ENCODE assay signal across 8 cellular contexts in genomic region chr11:66958956-66959274, GRCh38. TPM values are rescaled to one million over a fixed set of nuclear protein-coding genes. Genes with fewer than 3 reads are reported as not detected.
DNase-seq lines count a peak whose midpoint lies in the region; ATAC-seq, FAIRE-seq and TF ChIP-seq lines count a peak whose summit lies in the region.

No MANE protein-coding gene starts in this region.

- H3K27ac Mint-ChIP-seq in activated CD8-positive, alpha-beta memory T cell treated with anti-CD3 and anti-CD28 coated beads, Interleukin-2, amount 10 ng/mL, durations not matched to agents 7 days and 5 days: peak overlapping the region; percentile 69
- H3K27ac Mint-ChIP-seq in activated naive CD8-positive, alpha-beta T cell treated with anti-CD3 and anti-CD28 coated beads, Interleukin-2, amount 50 U/mL, for 24 hours: peak overlapping the region; percentile 97

- no peaks in the 10 kb centered on the region for H3K9me3 Mint-ChIP-seq in activated CD8-positive, alpha-beta memory T cell treated with anti-CD3 and anti-CD28 coated beads, Interleukin-2, amount 10 ng/mL, durations not matched to agents 7 days and 5 days (ENCODE audit: low read depth)
- no peaks in the 10 kb centered on the region for H3K9me3 Mint-ChIP-seq in activated naive CD8-positive, alpha-beta T cell treated with anti-CD3 and anti-CD28 coated beads, Interleukin-2, amount 50 U/mL, for 24 hours

- no peak for TF ChIP-seq EP300 in suprapubic skin (IDR thresholded peaks at IDR 0.05)

- peak overlapping the region; percentile 78 for H3K4me3 Mint-ChIP-seq in activated CD8-positive, alpha-beta memory T cell treated with anti-CD3 and anti-CD28 coated beads, Interleukin-2, amount 10 ng/mL, durations not matched to agents 7 days and 5 days
- H3K4me3 Mint-ChIP-seq in activated naive CD8-positive, alpha-beta T cell treated with anti-CD3 and anti-CD28 coated beads, Interleukin-2, amount 50 U/mL, for 24 hours: peak overlapping the region; percentile 78

- H3K27me3 Mint-ChIP-seq in activated CD8-positive, alpha-beta memory T cell treated with anti-CD3 and anti-CD28 coated beads, Interleukin-2, amount 10 ng/mL, durations not matched to agents 7 days and 5 days: peaks cover 9% of the 10 kb centered on the region
- H3K27me3 Mint-ChIP-seq in activated naive CD8-positive, alpha-beta T cell treated with anti-CD3 and anti-CD28 coated beads, Interleukin-2, amount 50 U/mL, for 24 hours: peaks cover 1% of the 10 kb centered on the region

- H3K4me1 ChIP-seq in suprapubic skin: peaks cover 26% of the 10 kb centered on the region

- CTCF ChIA-PET in activated CD8-positive, alpha-beta memory T cell treated with anti-CD3 and anti-CD28 coated beads, Interleukin-2, amount 10 ng/mL, durations not matched to agents 7 days and 5 days (lab: Charles Lee): interaction anchor here (0.9 to 1.3 kb wide), 4 partner anchors 12 to 209 kb away, joined by 3 to 5 read pairs (median 3); no protein-coding TSS in a partner anchor

- no peaks in the 10 kb centered on the region for H3K36me3 Mint-ChIP-seq in activated CD8-positive, alpha-beta memory T cell treated with anti-CD3 and anti-CD28 coated beads, Interleukin-2, amount 10 ng/mL, durations not matched to agents 7 days and 5 days
- H3K36me3 Mint-ChIP-seq in activated naive CD8-positive, alpha-beta T cell treated with anti-CD3 and anti-CD28 coated beads, Interleukin-2, amount 50 U/mL, for 24 hours (ENCODE audit: low read depth): no peaks in the 10 kb centered on the region

- TF ChIP-seq POLR2A in suprapubic skin (IDR thresholded peaks at IDR 0.05) (no peak), GM12892 (IDR thresholded peaks at IDR 0.05; ENCODE audit: low read depth, low read length) (no peak)

- no peak for DNase-seq in activated CD8-positive, alpha-beta memory T cell treated with anti-CD3 and anti-CD28 coated beads, Interleukin-2, amount 10 ng/mL, durations not matched to agents 7 days and 5 days
- no peak for DNase-seq in activated CD8-positive, alpha-beta memory T cell treated with anti-CD3 and anti-CD28 coated beads for 24 hours
- no peak for DNase-seq in activated naive CD8-positive, alpha-beta T cell treated with anti-CD3 and anti-CD28 coated beads, Interleukin-2, amount 50 U/mL, for 24 hours
- DNase-seq in suprapubic skin (ENCODE audit: low spot score in 2 of 2) (no peak), GM12892 (ENCODE audit: insufficient read length) (no peak), NCI-H2081 treated with DMSO at 0.1 percent for 48 hours (lab: John Stamatoyannopoulos, UW) (no peak)

- no peaks in the 10 kb centered on the region for H3K36me3 ChIP-seq in suprapubic skin

- ATAC-seq in activated CD8-positive, alpha-beta memory T cell treated with anti-CD3 and anti-CD28 coated beads, Interleukin-2, amount 10 ng/mL, durations not matched to agents 7 days and 5 days: no peak
- peak; percentile 25 for ATAC-seq in activated naive CD8-positive, alpha-beta T cell treated with anti-CD3 and anti-CD28 coated beads, Interleukin-2, amount 50 U/mL, for 24 hours
- ATAC-seq in GM19455 (IDR thresholded peaks at IDR 0.05; ENCODE audit: unreplicated experiment): no peak

- FAIRE-seq in GM12892 (lab: Jason Lieb, UNC): no peak

- H3K4me3 ChIP-seq in suprapubic skin: peak overlapping the region; percentile 86

- TF ChIP-seq CTCF in suprapubic skin (IDR thresholded peaks at IDR 0.05): no peak

- no peaks in the 10 kb centered on the region for H3K27me3 ChIP-seq in layer of hippocampus (ENCODE audit: control insufficient read depth, insufficient read depth, low read length)
- H3K27me3 ChIP-seq in suprapubic skin: no peaks in the 10 kb centered on the region

- H3K9me3 ChIP-seq in suprapubic skin: no peaks in the 10 kb centered on the region

- H3K27ac ChIP-seq in layer of hippocampus (ENCODE audit: low read depth, low read length): peak overlapping the region; percentile 82
- H3K27ac ChIP-seq in suprapubic skin: peak overlapping the region; percentile 53

- WGBS in suprapubic skin: 28% methylated on average over 9 of the region's 10 CpGs

- peaks cover 15% of the 10 kb centered on the region for H3K4me1 Mint-ChIP-seq in activated CD8-positive, alpha-beta memory T cell treated with anti-CD3 and anti-CD28 coated beads, Interleukin-2, amount 10 ng/mL, durations not matched to agents 7 days and 5 days
- peaks cover 24% of the 10 kb centered on the region for H3K4me1 Mint-ChIP-seq in activated naive CD8-positive, alpha-beta T cell treated with anti-CD3 and anti-CD28 coated beads, Interleukin-2, amount 50 U/mL, for 24 hours

RNA-seq across cellular contexts. Expression of gene PC, which starts 0.7 kb away (rescaled TPM):
- total RNA-seq in activated CD8-positive, alpha-beta memory T cell treated with anti-CD3 and anti-CD28 coated beads, Interleukin-2, amount 10 ng/mL, durations not matched to agents 7 days and 5 days: 10 to 100 TPM; 10.1 to 11.3 TPM
- 10 to 100 TPM; 10.8 to 25.4 (median 13.9) TPM for total RNA-seq in suprapubic skin
- polyA plus RNA-seq in GM12892 (2012; ENCODE audit: missing spikeins): 6.6 TPM

RNA-seq across cellular contexts. Expression of gene C11orf86, which starts 16.2 kb away (rescaled TPM):
- not detected for total RNA-seq in activated CD8-positive, alpha-beta memory T cell treated with anti-CD3 and anti-CD28 coated beads, Interleukin-2, amount 10 ng/mL, durations not matched to agents 7 days and 5 days
- total RNA-seq in suprapubic skin: not detected
- not detected for polyA plus RNA-seq in GM12892 (2012; ENCODE audit: missing spikeins)
